Comparison of ENCODE assay signal across 25 cellular contexts in genomic region chr1:176159993-176160392, GRCh38. TPM values are rescaled to one million over a fixed set of nuclear protein-coding genes. Genes with fewer than 3 reads are reported as not detected.
A peak's percentile ranks its signal among the peaks of the same experiment; 100 is the strongest.
DNase-seq lines count a peak whose midpoint lies in the region; ATAC-seq and TF ChIP-seq lines count a peak whose summit lies in the region.
"Had no signal": no experiment of that assay in that cellular context is flagged by ENCODE, and none has a peak within 500 bp of the region (broad histone marks: within the 10 kb centered on the region; RNA-seq: fewer than 3 reads in every experiment).

No MANE protein-coding gene starts in this region.

- H3K9me3 ChIP-seq in CD4-positive, alpha-beta T cell (ENCODE audit: control insufficient read depth, low read length): peaks cover 17% of the 10 kb centered on the region
- no peaks in the 10 kb centered on the region for H3K9me3 ChIP-seq in right cardiac atrium (ENCODE audit: control insufficient read depth, low read length)
- H3K9me3 ChIP-seq: thyroid gland had no signal

- peak overlapping the region; percentile 83 for H3K27ac Mint-ChIP-seq in activated CD4-positive, alpha-beta memory T cell treated with anti-CD3 and anti-CD28 coated beads for 36 hours
- H3K27ac Mint-ChIP-seq in activated CD4-positive, alpha-beta memory T cell treated with anti-CD3 and anti-CD28 coated beads, Interleukin-2, amount 10 ng/mL, durations not matched to agents 7 days and 5 days: no peak overlapping the region
- peak overlapping the region; percentile 13 for H3K27ac Mint-ChIP-seq in CD4-positive, alpha-beta T cell
- peak overlapping the region; percentile 36 for H3K27ac Mint-ChIP-seq in T-helper 1 cell treated with Interleukin-12 subunit alpha and Interleukin-12 subunit beta and Interleukin-4 antibody, amounts not matched to agents 30 μg/mL and 1 μg/mL, for 36 hours
- peak overlapping the region; percentile 84 for H3K27ac Mint-ChIP-seq in activated naive CD8-positive, alpha-beta T cell treated with anti-CD3 and anti-CD28 coated beads, Interleukin-2, amount 50 U/mL, for 24 hours
- H3K27ac Mint-ChIP-seq: endodermal cell, HFFc6 had no signal

- WGBS in right cardiac atrium: 46% methylated on average over 2 of the region's 2 CpGs

- TF ChIP-seq CTCF in CD4-positive, alpha-beta T cell (IDR thresholded peaks at IDR 0.05): no peak

- H3K27me3 Mint-ChIP-seq in activated CD4-positive, alpha-beta memory T cell treated with anti-CD3 and anti-CD28 coated beads for 36 hours: no peaks in the 10 kb centered on the region
- no peaks in the 10 kb centered on the region for H3K27me3 Mint-ChIP-seq in activated CD4-positive, alpha-beta memory T cell treated with anti-CD3 and anti-CD28 coated beads, Interleukin-2, amount 10 ng/mL, durations not matched to agents 7 days and 5 days
- no peaks in the 10 kb centered on the region for H3K27me3 Mint-ChIP-seq in CD4-positive, alpha-beta T cell
- H3K27me3 Mint-ChIP-seq in T-helper 1 cell treated with Interleukin-12 subunit alpha and Interleukin-12 subunit beta and Interleukin-4 antibody, amounts not matched to agents 30 μg/mL and 1 μg/mL, for 36 hours (ENCODE audit: low read depth): no peaks in the 10 kb centered on the region
- no peaks in the 10 kb centered on the region for H3K27me3 Mint-ChIP-seq in activated naive CD8-positive, alpha-beta T cell treated with anti-CD3 and anti-CD28 coated beads, Interleukin-2, amount 50 U/mL, for 24 hours

- no peak for ATAC-seq in CD4-positive, alpha-beta T cell (ENCODE audit: poor library complexity)
- ATAC-seq in activated naive CD8-positive, alpha-beta T cell treated with anti-CD3 and anti-CD28 coated beads, Interleukin-2, amount 50 U/mL, for 24 hours: peak; percentile 67
- ATAC-seq in right cardiac atrium: no peak
- ATAC-seq in HG02610 (IDR thresholded peaks at IDR 0.05; ENCODE audit: unreplicated experiment): no peak
- ATAC-seq: A549, left lobe of liver had no signal

- intact Hi-C loops in activated CD4-positive, alpha-beta memory T cell treated with anti-CD3 and anti-CD28 coated beads for 36 hours (cut with micrococcal nuclease): loop anchor here (1.0 to 5.0 kb wide), 4 partner anchors 17 to 133 kb away; partner anchors contain the start of gene COP1
- intact Hi-C loops in CD4-positive, alpha-beta T cell (cut with DNase I, micrococcal nuclease): loop anchor here in 1 of 2 experiments (5.0 kb wide), 1 partner anchor 47 kb away; the partner anchor contains the start of gene COP1
- intact Hi-C loops in right cardiac atrium (cut with DNase I): no loop called here

- DNase-seq in activated CD4-positive, alpha-beta memory T cell treated with anti-CD3 and anti-CD28 coated beads for 36 hours: no peak
- no peak for DNase-seq in activated CD4-positive, alpha-beta memory T cell treated with anti-CD3 and anti-CD28 coated beads, Interleukin-2, amount 10 ng/mL, durations not matched to agents 7 days and 5 days
- DNase-seq in CD4-positive, alpha-beta T cell: no peak
- DNase-seq in activated naive CD8-positive, alpha-beta T cell treated with anti-CD3 and anti-CD28 coated beads, Interleukin-2, amount 50 U/mL, for 24 hours: no peak
- DNase-seq in stimulated activated CD4-positive, alpha-beta T cell treated with anti-CD3 and anti-CD28 coated beads, Interleukin-4, amount 100 ng/mL, for 24 hours: no peak
- no peak for DNase-seq in right cardiac atrium
- DNase-seq: AML-193, DMS 273 treated with DMSO at 0.1 percent for 48 hours, endodermal cell, HFFc6, mesendoderm, NCI-H1092 treated with DMSO at 0.1 percent for 48 hours, NCI-H1694 treated with DMSO at 0.1 percent for 48 hours, NCI-H446 treated with DMSO at 0.1 percent for 48 hours, NCI-H774, SIG-M5, stomach, thyroid gland had no signal

- peaks cover 17% of the 10 kb centered on the region for H3K9me3 Mint-ChIP-seq in activated CD4-positive, alpha-beta memory T cell treated with anti-CD3 and anti-CD28 coated beads for 36 hours
- peaks cover 16% of the 10 kb centered on the region for H3K9me3 Mint-ChIP-seq in activated CD4-positive, alpha-beta memory T cell treated with anti-CD3 and anti-CD28 coated beads, Interleukin-2, amount 10 ng/mL, durations not matched to agents 7 days and 5 days
- H3K9me3 Mint-ChIP-seq in CD4-positive, alpha-beta T cell: peaks cover 13% of the 10 kb centered on the region
- peaks cover 27% of the 10 kb centered on the region for H3K9me3 Mint-ChIP-seq in T-helper 1 cell treated with Interleukin-12 subunit alpha and Interleukin-12 subunit beta and Interleukin-4 antibody, amounts not matched to agents 30 μg/mL and 1 μg/mL, for 36 hours
- H3K9me3 Mint-ChIP-seq in activated naive CD8-positive, alpha-beta T cell treated with anti-CD3 and anti-CD28 coated beads, Interleukin-2, amount 50 U/mL, for 24 hours: peaks cover 25% of the 10 kb centered on the region

- no peak overlapping the region for H3K4me3 ChIP-seq in right cardiac atrium (ENCODE audit: low read length)
- H3K4me3 ChIP-seq: A549, right atrium auricular region, smooth muscle cell, stomach, thyroid gland, vagina had no signal

- CTCF ChIA-PET in activated CD4-positive, alpha-beta memory T cell treated with anti-CD3 and anti-CD28 coated beads for 36 hours (lab: Charles Lee): no interaction called here
- CTCF ChIA-PET in activated CD4-positive, alpha-beta memory T cell treated with anti-CD3 and anti-CD28 coated beads, Interleukin-2, amount 10 ng/mL, durations not matched to agents 7 days and 5 days (lab: Charles Lee): no interaction called here
- CTCF ChIA-PET in CD4-positive, alpha-beta T cell (lab: Charles Lee): no interaction called here

- peaks cover 44% of the 10 kb centered on the region for H3K4me1 Mint-ChIP-seq in activated CD4-positive, alpha-beta memory T cell treated with anti-CD3 and anti-CD28 coated beads for 36 hours (ENCODE audit: low read depth)
- H3K4me1 Mint-ChIP-seq in activated CD4-positive, alpha-beta memory T cell treated with anti-CD3 and anti-CD28 coated beads, Interleukin-2, amount 10 ng/mL, durations not matched to agents 7 days and 5 days: peaks cover 31% of the 10 kb centered on the region
- peaks cover 47% of the 10 kb centered on the region for H3K4me1 Mint-ChIP-seq in CD4-positive, alpha-beta T cell (ENCODE audit: low read depth)
- H3K4me1 Mint-ChIP-seq in T-helper 1 cell treated with Interleukin-12 subunit alpha and Interleukin-12 subunit beta and Interleukin-4 antibody, amounts not matched to agents 30 μg/mL and 1 μg/mL, for 36 hours (ENCODE audit: low read depth): peaks cover 25% of the 10 kb centered on the region
- peaks cover 46% of the 10 kb centered on the region for H3K4me1 Mint-ChIP-seq in activated naive CD8-positive, alpha-beta T cell treated with anti-CD3 and anti-CD28 coated beads, Interleukin-2, amount 50 U/mL, for 24 hours

- no peaks in the 10 kb centered on the region for H3K4me1 ChIP-seq in right cardiac atrium (ENCODE audit: control insufficient read depth, insufficient read depth, low read length)
- H3K4me1 ChIP-seq: A549, right atrium auricular region, thyroid gland, vagina had no signal

- peak overlapping the region; percentile 36 for H3K4me3 Mint-ChIP-seq in activated CD4-positive, alpha-beta memory T cell treated with anti-CD3 and anti-CD28 coated beads for 36 hours
- no peak overlapping the region for H3K4me3 Mint-ChIP-seq in activated CD4-positive, alpha-beta memory T cell treated with anti-CD3 and anti-CD28 coated beads, Interleukin-2, amount 10 ng/mL, durations not matched to agents 7 days and 5 days
- H3K4me3 Mint-ChIP-seq in CD4-positive, alpha-beta T cell: no peak overlapping the region
- no peak overlapping the region for H3K4me3 Mint-ChIP-seq in T-helper 1 cell treated with Interleukin-12 subunit alpha and Interleukin-12 subunit beta and Interleukin-4 antibody, amounts not matched to agents 30 μg/mL and 1 μg/mL, for 36 hours
- H3K4me3 Mint-ChIP-seq in activated naive CD8-positive, alpha-beta T cell treated with anti-CD3 and anti-CD28 coated beads, Interleukin-2, amount 50 U/mL, for 24 hours: peak overlapping the region; percentile 27
- H3K4me3 Mint-ChIP-seq: endodermal cell, HFFc6 had no signal

- POLR2A ChIA-PET in activated CD4-positive, alpha-beta memory T cell treated with anti-CD3 and anti-CD28 coated beads for 36 hours (lab: Charles Lee): interaction anchor here (0.8 kb wide), 1 partner anchor 46 kb away, joined by 3 read pairs; no protein-coding TSS in a partner anchor
- POLR2A ChIA-PET in activated CD4-positive, alpha-beta memory T cell treated with anti-CD3 and anti-CD28 coated beads, Interleukin-2, amount 10 ng/mL, durations not matched to agents 7 days and 5 days (lab: Charles Lee): interaction anchor here (0.9 kb wide), 1 partner anchor 48 kb away, joined by 3 read pairs; the partner anchor contains the start of gene COP1
- POLR2A ChIA-PET in CD4-positive, alpha-beta T cell (lab: Charles Lee): no interaction called here

- H3K36me3 Mint-ChIP-seq in activated CD4-positive, alpha-beta memory T cell treated with anti-CD3 and anti-CD28 coated beads for 36 hours: peaks cover 57% of the 10 kb centered on the region
- peaks cover 76% of the 10 kb centered on the region for H3K36me3 Mint-ChIP-seq in activated CD4-positive, alpha-beta memory T cell treated with anti-CD3 and anti-CD28 coated beads, Interleukin-2, amount 10 ng/mL, durations not matched to agents 7 days and 5 days (ENCODE audit: low read depth)
- peaks cover 95% of the 10 kb centered on the region for H3K36me3 Mint-ChIP-seq in CD4-positive, alpha-beta T cell (ENCODE audit: low read depth)
- H3K36me3 Mint-ChIP-seq in T-helper 1 cell treated with Interleukin-12 subunit alpha and Interleukin-12 subunit beta and Interleukin-4 antibody, amounts not matched to agents 30 μg/mL and 1 μg/mL, for 36 hours (ENCODE audit: low read depth): peaks cover 60% of the 10 kb centered on the region
- peaks cover 78% of the 10 kb centered on the region for H3K36me3 Mint-ChIP-seq in activated naive CD8-positive, alpha-beta T cell treated with anti-CD3 and anti-CD28 coated beads, Interleukin-2, amount 50 U/mL, for 24 hours (ENCODE audit: low read depth)

- H3K27ac ChIP-seq in CD4-positive, alpha-beta T cell (ENCODE audit: low read depth, low read length): no peak overlapping the region
- H3K27ac ChIP-seq in right cardiac atrium (ENCODE audit: low read length): no peak overlapping the region
- H3K27ac ChIP-seq: A549, right atrium auricular region, stomach, thyroid gland, vagina had no signal

- H3K27me3 ChIP-seq in CD4-positive, alpha-beta T cell (ENCODE audit: control insufficient read depth, insufficient read depth, low read length): no peaks in the 10 kb centered on the region
- H3K27me3 ChIP-seq in right cardiac atrium (ENCODE audit: control insufficient read depth, insufficient read depth): no peaks in the 10 kb centered on the region
- H3K27me3 ChIP-seq: right atrium auricular region, stomach, thyroid gland, vagina had no signal

RNA-seq across cellular contexts. Expression of gene COP1, which starts 47.1 kb away (rescaled TPM):
- total RNA-seq in activated CD4-positive, alpha-beta memory T cell treated with anti-CD3 and anti-CD28 coated beads for 36 hours: 10 to 100 TPM; 34.2 to 34.7 TPM
- 10 to 100 TPM; 38.8 to 41.4 TPM for total RNA-seq in activated CD4-positive, alpha-beta memory T cell treated with anti-CD3 and anti-CD28 coated beads, Interleukin-2, amount 10 ng/mL, durations not matched to agents 7 days and 5 days
- 10 to 100 TPM; 38.6 to 42.2 TPM for total RNA-seq in CD4-positive, alpha-beta T cell
- total RNA-seq in right cardiac atrium: 10 to 100 TPM; 23.1 to 26.0 (median 23.2) TPM
- polyA plus RNA-seq in right cardiac atrium: 23.9 TPM

Comparison
In these comparisons a context has a peak if more than half of its experiments do, and no peak if none do; other contexts are left out.
1. H3K4me3 Mint-ChIP-seq: peak in activated CD4-positive, alpha-beta memory T cell treated with anti-CD3 and anti-CD28 coated beads for 36 hours (single experiment) and activated naive CD8-positive, alpha-beta T cell treated with anti-CD3 and anti-CD28 coated beads, Interleukin-2, amount 50 U/mL, for 24 hours (single experiment); none in activated CD4-positive, alpha-beta memory T cell treated with anti-CD3 and anti-CD28 coated beads, Interleukin-2, amount 10 ng/mL, durations not matched to agents 7 days and 5 days (single experiment), CD4-positive, alpha-beta T cell (single experiment) and T-helper 1 cell treated with Interleukin-12 subunit alpha and Interleukin-12 subunit beta and Interleukin-4 antibody, amounts not matched to agents 30 μg/mL and 1 μg/mL, for 36 hours (single experiment).